26 cellular contexts compared by ENCODE assay signal in genomic region chr12:111886662-111887545, GRCh38. TPM values are rescaled to one million over a fixed set of nuclear protein-coding genes. Genes with fewer than 3 reads are reported as not detected.
A peak's percentile ranks its signal among the peaks of the same experiment; 100 is the strongest.
DNase-seq lines count a peak whose midpoint lies in the region; ATAC-seq lines count a peak whose summit lies in the region.
"Had no signal": no experiment of that assay in that cellular context is flagged by ENCODE, and none has a peak within 500 bp of the region (broad histone marks: within the 10 kb centered on the region; RNA-seq: fewer than 3 reads in every experiment).

No MANE protein-coding gene starts in this region.

- intact Hi-C loops in naive thymus-derived CD4-positive, alpha-beta T cell (cut with micrococcal nuclease): no loop called here

- H3K27ac Mint-ChIP-seq in activated T-cell treated with anti-CD3 and anti-CD28 coated beads, Interleukin-2, amount 50 U/mL, for 72 hours: peak overlapping the region; percentile 4
- H3K27ac Mint-ChIP-seq in naive thymus-derived CD4-positive, alpha-beta T cell: peak overlapping the region in 6 of 9 donors; percentile 6 to 56 (median 30)
- H3K27ac Mint-ChIP-seq: HFFc6, WTC11 had no signal

- no peak overlapping the region for H3K27ac ChIP-seq in naive thymus-derived CD4-positive, alpha-beta T cell (ENCODE audit: low read depth, low read length)
- H3K27ac ChIP-seq: BLaER1, foreskin keratinocyte, ovary, sigmoid colon had no signal

- H3K36me3 ChIP-seq in naive thymus-derived CD4-positive, alpha-beta T cell (ENCODE audit: control insufficient read depth in 2 of 3, insufficient read depth in 3 of 3, low read length in 3 of 3): peaks cover 14 to 96% (median 18%) of the 10 kb centered on the region in 3 experiments
- H3K36me3 ChIP-seq: ovary had no signal

- no peaks in the 10 kb centered on the region for H3K4me1 ChIP-seq in naive thymus-derived CD4-positive, alpha-beta T cell (ENCODE audit: control insufficient read depth in 2 of 2, insufficient read depth in 2 of 2, low read length in 2 of 2)
- H3K4me1 ChIP-seq: foreskin keratinocyte, sigmoid colon had no signal

- H3K27me3 Mint-ChIP-seq in activated T-cell treated with anti-CD3 and anti-CD28 coated beads, Interleukin-2, amount 50 U/mL, for 72 hours (ENCODE audit: low read depth): no peaks in the 10 kb centered on the region
- no peaks in the 10 kb centered on the region for H3K27me3 Mint-ChIP-seq in activated T-cell treated with anti-CD3 and anti-CD28 coated beads, Interleukin-2, amount 50 U/mL, for 4 hours (ENCODE audit: low read depth)
- H3K27me3 Mint-ChIP-seq in naive thymus-derived CD4-positive, alpha-beta T cell: no peaks in the 10 kb centered on the region
- H3K27me3 Mint-ChIP-seq: IgD-negative memory B cell; naive thymus-derived CD8-positive, alpha-beta T cell had no signal

- no peak overlapping the region for H3K4me3 ChIP-seq in naive thymus-derived CD4-positive, alpha-beta T cell (ENCODE audit: low read length)
- H3K4me3 ChIP-seq: BLaER1, ovary, sigmoid colon had no signal

- H3K9me3 Mint-ChIP-seq in activated T-cell treated with anti-CD3 and anti-CD28 coated beads, Interleukin-2, amount 50 U/mL, for 72 hours: no peaks in the 10 kb centered on the region
- no peaks in the 10 kb centered on the region for H3K9me3 Mint-ChIP-seq in activated T-cell treated with anti-CD3 and anti-CD28 coated beads, Interleukin-2, amount 50 U/mL, for 4 hours
- H3K9me3 Mint-ChIP-seq in naive thymus-derived CD4-positive, alpha-beta T cell: no peaks in the 10 kb centered on the region
- H3K9me3 Mint-ChIP-seq: HFFc6; IgD-negative memory B cell; naive thymus-derived CD8-positive, alpha-beta T cell; WTC11 had no signal

- POLR2A ChIA-PET in naive thymus-derived CD4-positive, alpha-beta T cell (lab: Charles Lee): no interaction called here

- peaks cover 0 to 26% of the 10 kb centered on the region in 2 donors for H3K36me3 Mint-ChIP-seq in activated T-cell treated with anti-CD3 and anti-CD28 coated beads, Interleukin-2, amount 50 U/mL, for 72 hours (ENCODE audit: insufficient read depth in 2 of 2)
- peaks cover 62% of the 10 kb centered on the region for H3K36me3 Mint-ChIP-seq in activated T-cell treated with anti-CD3 and anti-CD28 coated beads, Interleukin-2, amount 50 U/mL, for 4 hours (ENCODE audit: insufficient read depth)
- H3K36me3 Mint-ChIP-seq in naive thymus-derived CD4-positive, alpha-beta T cell: peaks cover 9 to 71% (median 38%) of the 10 kb centered on the region in 5 donors

- CTCF ChIA-PET in naive thymus-derived CD4-positive, alpha-beta T cell (lab: Charles Lee): no interaction called here

- no peak overlapping the region for H3K4me3 Mint-ChIP-seq in activated T-cell treated with anti-CD3 and anti-CD28 coated beads, Interleukin-2, amount 50 U/mL, for 72 hours
- no peak overlapping the region for H3K4me3 Mint-ChIP-seq in activated T-cell treated with anti-CD3 and anti-CD28 coated beads, Interleukin-2, amount 50 U/mL, for 4 hours
- H3K4me3 Mint-ChIP-seq in naive thymus-derived CD4-positive, alpha-beta T cell: no peak overlapping the region
- H3K4me3 Mint-ChIP-seq: HFFc6; IgD-negative memory B cell; naive thymus-derived CD8-positive, alpha-beta T cell; WTC11 had no signal

- H3K27me3 ChIP-seq in naive thymus-derived CD4-positive, alpha-beta T cell (ENCODE audit: control insufficient read depth in 2 of 2, insufficient read depth in 2 of 2, low read length in 2 of 2): no peaks in the 10 kb centered on the region
- H3K27me3 ChIP-seq: BLaER1, foreskin keratinocyte, ovary, sigmoid colon had no signal

- no peaks in the 10 kb centered on the region for H3K4me1 Mint-ChIP-seq in activated T-cell treated with anti-CD3 and anti-CD28 coated beads, Interleukin-2, amount 50 U/mL, for 72 hours (ENCODE audit: low read depth)
- H3K4me1 Mint-ChIP-seq in activated T-cell treated with anti-CD3 and anti-CD28 coated beads, Interleukin-2, amount 50 U/mL, for 4 hours (ENCODE audit: low read depth): no peaks in the 10 kb centered on the region
- H3K4me1 Mint-ChIP-seq in naive thymus-derived CD4-positive, alpha-beta T cell: no peaks in the 10 kb centered on the region
- H3K4me1 Mint-ChIP-seq: WTC11 had no signal

- ATAC-seq in activated T-cell treated with anti-CD3 and anti-CD28 coated beads, Interleukin-2, amount 50 U/mL, for 72 hours (replicated peaks in 1 of 2): no peak
- no peak for ATAC-seq in activated T-cell treated with anti-CD3 and anti-CD28 coated beads, Interleukin-2, amount 50 U/mL, for 4 hours
- no peak for ATAC-seq in naive thymus-derived CD4-positive, alpha-beta T cell
- ATAC-seq: foreskin keratinocyte; naive thymus-derived CD8-positive, alpha-beta T cell; WTC11 had no signal

- DNase-seq in activated T-cell treated with anti-CD3 and anti-CD28 coated beads, Interleukin-2, amount 50 U/mL, for 72 hours: no peak
- DNase-seq in activated T-cell treated with anti-CD3 and anti-CD28 coated beads, Interleukin-2, amount 50 U/mL, for 4 hours: no peak
- DNase-seq in ELF-1 (ENCODE audit: low read depth, low spot score) (peak; percentile 34), amniotic epithelial cell (ENCODE audit: low read depth) (peak; percentile 76), GM19238 (ENCODE audit: insufficient read length, low spot score) (no peak), DMS79 treated with DMSO at 0.1 percent for 48 hours (lab: John Stamatoyannopoulos, UW) (no peak), EL (no peak)
- no peak for DNase-seq in naive thymus-derived CD4-positive, alpha-beta T cell
- DNase-seq: activated CD4-positive, alpha-beta T cell treated with anti-CD3 and anti-CD28 coated beads, Interleukin-2, amount 50 U/mL, for 4 hours; activated T-cell treated with anti-CD3 and anti-CD28 coated beads, Interleukin-2, amount 50 U/mL, for 48 hours; amniotic stem cell; central memory CD4-positive, alpha-beta T cell; DMS 273 treated with DMSO at 0.1 percent for 48 hours; GDM1; HFFc6; mammary epithelial cell; naive thymus-derived CD8-positive, alpha-beta T cell; NCI-H146; NCI-H2171 treated with DMSO at 0.1 percent for 48 hours; OCI-M1; ovary; sigmoid colon had no signal

- no peaks in the 10 kb centered on the region for H3K9me3 ChIP-seq in naive thymus-derived CD4-positive, alpha-beta T cell (ENCODE audit: control insufficient read depth in 2 of 3, low read length in 3 of 3)
- H3K9me3 ChIP-seq: BLaER1, ovary, sigmoid colon had no signal

RNA-seq across cellular contexts. Expression of gene MAPKAPK5, which starts 44.9 kb away (rescaled TPM):
- total RNA-seq in activated T-cell treated with anti-CD3 and anti-CD28 coated beads, Interleukin-2, amount 50 U/mL, for 72 hours: 10 to 100 TPM; 52.3 to 56.5 TPM
- 100 to 1,000 TPM in 1 of 3 donors, 10 to 100 TPM in 2; 98.7 to 109 (median 98.9) TPM for total RNA-seq in activated T-cell treated with anti-CD3 and anti-CD28 coated beads, Interleukin-2, amount 50 U/mL, for 4 hours
- 10 to 100 TPM; 46.1 to 72.1 (median 60.0) TPM for total RNA-seq in naive thymus-derived CD4-positive, alpha-beta T cell
- polyA plus RNA-seq in naive thymus-derived CD4-positive, alpha-beta T cell: 10 to 100 TPM; 30.6 to 53.4 TPM

Comparison
In these comparisons a context has a peak if more than half of its experiments do, and no peak if none do; other contexts are left out.
1. DNase-seq: peak in ELF-1 (single experiment) and amniotic epithelial cell (single experiment); none in activated T-cell treated with anti-CD3 and anti-CD28 coated beads, Interleukin-2, amount 50 U/mL, for 72 hours (0 of 2), activated T-cell treated with anti-CD3 and anti-CD28 coated beads, Interleukin-2, amount 50 U/mL, for 4 hours (single experiment), naive thymus-derived CD4-positive, alpha-beta T cell (0 of 9), GM19238 (single experiment), DMS79 treated with DMSO at 0.1 percent for 48 hours (single experiment) and EL (single experiment).